Comparison of ENCODE assay signal across 8 cellular contexts in genomic region chr7:130440527-130441365, GRCh38. TPM values are rescaled to one million over a fixed set of nuclear protein-coding genes. Genes with fewer than 3 reads are reported as not detected.
DNase-seq lines count a peak whose midpoint lies in the region; ATAC-seq and TF ChIP-seq lines count a peak whose summit lies in the region.

Gene CEP41, minus strand, starts transcription at chr7:130441016. Its CDS starts 50 bp downstream, at chr7:130440966.

- H3K4me1 ChIP-seq in CD8-positive, alpha-beta T cell (ENCODE audit: insufficient read depth, low read length) = peaks cover 31% of the 10 kb centered on the region
- H3K4me1 ChIP-seq in lower lobe of right lung = peaks cover 24% of the 10 kb centered on the region

- H3K4me3 ChIP-seq in CD8-positive, alpha-beta T cell (ENCODE audit: low read depth, low read length) = peak within 1 kb of the TSS; percentile 99
- H3K4me3 ChIP-seq in lower lobe of right lung = peak within 1 kb of the TSS; percentile 80

- intact Hi-C loops in CD8-positive, alpha-beta T cell (cut with DNase I, micrococcal nuclease) = loop anchor here (1.0 to 5.0 kb wide), 8 partner anchors 43 to 488 kb away; partner anchors contain the start of genes KLHDC10 (in 2 of the 2), TMEM209 (in 2 of the 2), COPG2 (in 1 of the 2) and SSMEM1 (in 1 of the 2)
- intact Hi-C loops in lower lobe of right lung (cut with DNase I) = no loop called here

- H3K27me3 ChIP-seq in CD8-positive, alpha-beta T cell (ENCODE audit: insufficient read depth, low read length) = no peaks in the 10 kb centered on the region
- no peaks in the 10 kb centered on the region for H3K27me3 ChIP-seq in lower lobe of right lung (ENCODE audit: low read depth)

- ATAC-seq in CD8-positive, alpha-beta T cell = peak; percentile 96
- ATAC-seq in GM19468 (IDR thresholded peaks at IDR 0.05; ENCODE audit: extremely low read depth, unreplicated experiment) (peak; percentile 85), lower lobe of right lung (peak; percentile 99)

- H3K36me3 ChIP-seq in CD8-positive, alpha-beta T cell (ENCODE audit: insufficient read depth, low read length) = no peaks in the 10 kb centered on the region
- H3K36me3 ChIP-seq in lower lobe of right lung = no peaks in the 10 kb centered on the region

- POLR2A ChIA-PET in CD8-positive, alpha-beta T cell (lab: Charles Lee) = interaction anchor here (0.7 to 2.1 kb wide), 5 partner anchors 12 to 235 kb away, joined by 3 to 10 read pairs (median 5); partner anchors contain the start of gene TMEM209

- H3K27ac Mint-ChIP-seq in CD8-positive, alpha-beta T cell = peak within 1 kb of the TSS; percentile 97

- peaks cover 3% of the 10 kb centered on the region for H3K36me3 Mint-ChIP-seq in CD8-positive, alpha-beta T cell

- no peaks in the 10 kb centered on the region for H3K9me3 Mint-ChIP-seq in CD8-positive, alpha-beta T cell

- H3K4me1 Mint-ChIP-seq in CD8-positive, alpha-beta T cell (ENCODE audit: low read depth) = peaks cover 51% of the 10 kb centered on the region

- no peak for TF ChIP-seq CTCF in CD8-positive, alpha-beta T cell (IDR thresholded peaks at IDR 0.05)
- TF ChIP-seq CTCF in lower lobe of right lung (IDR thresholded peaks at IDR 0.05) = no peak

- H3K27ac ChIP-seq in CD8-positive, alpha-beta T cell (ENCODE audit: low read depth, low read length) = peak within 1 kb of the TSS; percentile 57
- peak within 1 kb of the TSS; percentile 84 for H3K27ac ChIP-seq in lower lobe of right lung

- peak; percentile 82 to 94 (median 89) for DNase-seq in CD8-positive, alpha-beta T cell
- peak; percentile 72 for DNase-seq in HS-27A (ENCODE audit: low read depth)
- peak; percentile 70 for DNase-seq in NK-92 (lab: John Stamatoyannopoulos, UW; ENCODE audit: unreplicated experiment)
- DNase-seq in activated CD8-positive, alpha-beta memory T cell treated with anti-CD3 and anti-CD28 coated beads for 24 hours = peak; percentile 98
- peak; percentile 83 for DNase-seq in effector CD4-positive, alpha-beta T cell
- DNase-seq in lower lobe of right lung = peak; percentile 98
- DNase-seq in stimulated activated CD4-positive, alpha-beta T cell treated with anti-CD3 and anti-CD28 coated beads, TNF-alpha, amount 100 ng/mL, for 1 hour (ENCODE audit: low read depth in 3 of 3, low spot score in 1 of 3) = peak; percentile 71 to 88 (median 78)

- H3K27me3 Mint-ChIP-seq in CD8-positive, alpha-beta T cell (ENCODE audit: low read depth) = no peaks in the 10 kb centered on the region

- peak within 1 kb of the TSS; percentile 99 for H3K4me3 Mint-ChIP-seq in CD8-positive, alpha-beta T cell

- H3K9me3 ChIP-seq in CD8-positive, alpha-beta T cell (ENCODE audit: low read length) = no peaks in the 10 kb centered on the region
- H3K9me3 ChIP-seq in lower lobe of right lung = no peaks in the 10 kb centered on the region

- CTCF ChIA-PET in CD8-positive, alpha-beta T cell (lab: Charles Lee) = interaction anchor here (0.5 to 1.2 kb wide), 2 partner anchors 235 to 1557 kb away, joined by 3 read pairs; partner anchors contain the start of gene TMEM209

RNA-seq across cellular contexts. Expression of gene CEP41, which starts in this region (rescaled TPM):
- 1 to 10 TPM; 4.8 to 5.5 TPM for total RNA-seq in CD8-positive, alpha-beta T cell
- total RNA-seq in lower lobe of right lung = 10.0 TPM

Comparison
In these comparisons a context has a peak if more than half of its experiments do, and no peak if none do; other contexts are left out.
1. Peak in every context shown above with its lines: DNase-seq, ATAC-seq, H3K4me3 ChIP-seq and H3K27ac ChIP-seq.